Comparison of ENCODE assay signal across 8 cellular contexts in the genomic region with DNA sequence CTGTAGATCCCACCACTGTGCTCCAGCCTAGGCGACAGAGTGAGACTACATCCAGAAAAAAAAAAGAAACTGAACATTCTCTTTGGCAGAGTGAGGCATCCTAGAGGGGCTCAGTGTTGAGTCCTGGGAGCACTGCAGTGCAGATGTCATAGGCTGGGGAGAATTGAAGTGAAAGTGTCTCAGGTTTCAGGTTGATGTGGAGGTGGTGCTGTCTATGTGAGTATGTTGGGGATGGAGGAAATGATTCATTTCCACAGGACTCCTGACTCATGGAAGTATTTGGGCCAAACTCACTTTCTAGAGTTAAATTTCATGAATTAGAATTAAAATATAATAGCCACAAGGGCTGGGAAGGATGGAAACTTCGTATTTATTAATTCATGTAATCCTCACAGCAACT.
DNase-seq lines count a peak whose midpoint lies in the region; ATAC-seq lines count a peak whose summit lies in the region.

No MANE protein-coding gene starts in this region.

- DNase-seq in activated T-cell treated with anti-CD3 and anti-CD28 coated beads for 48 hours (ENCODE audit: low read depth) (peak; percentile 17), activated T-cell treated with anti-CD3 and anti-CD28 coated beads for 4 hours (no peak), NCI-H69 (lab: John Stamatoyannopoulos, UW) (peak; percentile 26), fibroblast of the conjunctiva (ENCODE audit: low read depth) (peak; percentile 74), stromal cell of bone marrow (ENCODE audit: low read depth) (peak; percentile 88), NCI-H1694 treated with DMSO at 0.1 percent for 48 hours (lab: John Stamatoyannopoulos, UW) (no peak), HuH-7 (ENCODE audit: low spot score) (no peak)

- no peak for ATAC-seq in GM21367 (IDR thresholded peaks at IDR 0.05; ENCODE audit: unreplicated experiment)

Comparison
In these comparisons a context has a peak if more than half of its experiments do, and no peak if none do; other contexts are left out.
1. DNase-seq: peak in activated T-cell treated with anti-CD3 and anti-CD28 coated beads for 48 hours (single experiment), NCI-H69 (single experiment), fibroblast of the conjunctiva (single experiment) and stromal cell of bone marrow (single experiment); none in activated T-cell treated with anti-CD3 and anti-CD28 coated beads for 4 hours (single experiment), NCI-H1694 treated with DMSO at 0.1 percent for 48 hours (single experiment) and HuH-7 (single experiment).